In the genomic region with DNA sequence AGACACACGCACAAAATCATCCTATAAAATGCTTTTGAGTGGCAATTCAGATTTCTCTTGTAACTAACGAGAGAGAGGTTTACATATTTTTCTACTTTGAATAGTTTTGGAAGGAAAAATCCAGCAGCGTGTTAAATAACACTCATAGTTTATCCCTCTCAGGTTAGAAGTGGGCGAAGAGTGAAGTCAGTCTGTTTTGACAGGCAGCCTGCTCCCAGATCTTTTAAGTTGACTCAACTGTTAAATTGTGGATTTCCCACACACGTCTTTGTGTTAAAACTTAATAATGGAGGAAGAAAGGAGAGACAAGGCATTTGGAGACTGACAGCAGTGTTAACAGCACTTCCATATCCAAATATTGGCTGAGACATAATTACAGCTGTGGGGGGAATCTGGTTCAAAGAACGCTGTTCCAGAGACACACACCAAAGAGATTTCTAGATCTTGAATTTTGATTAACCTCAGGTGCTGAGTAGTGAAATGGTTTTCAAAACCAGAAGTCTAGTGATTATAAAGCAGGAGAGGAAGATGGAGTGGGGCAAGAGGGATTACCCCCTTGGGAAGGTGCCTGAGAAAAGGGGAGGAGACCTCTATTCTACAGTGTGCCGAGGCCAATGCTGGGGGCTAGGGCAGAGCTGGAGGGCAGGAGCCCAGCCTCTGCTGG, we compare ENCODE assay signal across 8 cellular contexts. TPM values are rescaled to one million over a fixed set of nuclear protein-coding genes. Genes with fewer than 3 reads are reported as not detected.
DNase-seq lines count a peak whose midpoint lies in the region; ATAC-seq, FAIRE-seq and TF ChIP-seq lines count a peak whose summit lies in the region.

No MANE protein-coding gene starts in this region.

- H3K4me3 ChIP-seq in SK-N-SH (ENCODE audit: low read depth in 2 of 2, low read length in 1 of 2) (peak overlapping the region in 1 of 2 experiments; percentile 87; a peak in 3 of 4 replicates), keratinocyte (ENCODE audit: control insufficient read depth in 2 of 3, extremely low read depth in 1 of 3, insufficient read depth in 2 of 3, low read depth in 1 of 3, low read length in 3 of 3) (peak overlapping the region in 1 of 3 experiments; percentile 84), stomach (peak overlapping the region in 3 of 4 donors; percentile 69 to 92 (median 75))

- CTCF ChIA-PET in SK-N-SH (lab: Yijun Ruan, JAX) = interaction anchor here (0.6 to 1.9 kb wide), 8 partner anchors 36 to 295 kb away, joined by 3 to 8 read pairs (median 4); a partner anchor contains a TSS

- ATAC-seq in SK-N-SH treated with all-trans-retinoic acid at 6 μM for 48 hours = no peak
- no peak for ATAC-seq in activated T-helper 17 cell treated with anti-CD3 and anti-CD28 coated beads, Interleukin-2, amount 50 U/mL, for 72 hours (replicated peaks)

- H3K4me2 ChIP-seq in SK-N-SH (peak overlapping the region; percentile 94), keratinocyte (ENCODE audit: control insufficient read depth, extremely low read depth, insufficient read depth, low read depth, low read length) (peak overlapping the region; percentile 99)

- dilution Hi-C loops in keratinocyte (cut with MboI; ENCODE audit: extremely low pct_ligation_motif_present, low sequenced_read_pairs) = no loop called here

- H3K9ac ChIP-seq in SK-N-SH = no peak overlapping the region; the same call in 1 of the 2 replicates
- peak overlapping the region; percentile 93 for H3K9ac ChIP-seq in keratinocyte (ENCODE audit: control insufficient read depth, extremely low read depth, insufficient read depth, low read length)

- TF ChIP-seq RAD21 in SK-N-SH (IDR thresholded peaks at IDR 0.05; ENCODE audit: low read length) = no peak

- H3K9me2 ChIP-seq in SK-N-SH = no peaks in the 10 kb centered on the region

- peak overlapping the region; percentile 98 for H3K4me3 Mint-ChIP-seq in activated T-helper 17 cell treated with anti-CD3 and anti-CD28 coated beads, Interleukin-2, amount 50 U/mL, for 72 hours

- no peaks in the 10 kb centered on the region for H3K27me3 Mint-ChIP-seq in activated T-helper 17 cell treated with anti-CD3 and anti-CD28 coated beads, Interleukin-2, amount 50 U/mL, for 72 hours

- no peaks in the 10 kb centered on the region for H3K9me3 Mint-ChIP-seq in activated T-helper 17 cell treated with anti-CD3 and anti-CD28 coated beads, Interleukin-2, amount 50 U/mL, for 72 hours

- H3K4me1 ChIP-seq in SK-N-SH (ENCODE audit: control insufficient read depth in 1 of 2, insufficient read depth in 2 of 2, low read depth in 1 of 2, low read length in 1 of 2) (peaks cover 39 to 55% of the 10 kb centered on the region in 2 experiments), keratinocyte (ENCODE audit: control insufficient read depth, extremely low read depth, insufficient read depth, low read length) (peaks cover 29% of the 10 kb centered on the region), stomach (peaks cover 59 to 71% (median 69%) of the 10 kb centered on the region in 4 donors)

- H2AFZ ChIP-seq in SK-N-SH (ENCODE audit: low read depth) = no peak overlapping the region
- no peak overlapping the region for H2AFZ ChIP-seq in keratinocyte (ENCODE audit: control insufficient read depth, low read length)

- no peak for TF ChIP-seq CTCF in SK-N-SH (IDR thresholded peaks at IDR 0.05)
- TF ChIP-seq CTCF in keratinocyte (optimal IDR thresholded peaks at IDR 0.05 in 1 of 3, IDR thresholded peaks at IDR 0.05 in 1 of 3, conservative IDR thresholded peaks at IDR 0.05 in 1 of 3; ENCODE audit: extremely low read depth in 1 of 3, insufficient read depth in 2 of 3, low read length in 3 of 3) = no peak
- no peak for TF ChIP-seq CTCF in stomach (IDR thresholded peaks at IDR 0.05)

- peaks cover 13% of the 10 kb centered on the region for H3K9me1 ChIP-seq in keratinocyte (ENCODE audit: control insufficient read depth, extremely low read depth, insufficient read depth, low read length)

- 76% methylated on average over 7 of the region's 7 CpGs for WGBS in SK-N-SH (ENCODE audit: low lambda C conversion rate)
- whole genome bisulfite sequencing in stomach, 5 donors = 41 to 56% (median 55%) methylated on average over 7 of the region's 7 CpGs

- DNase-seq in SK-N-SH (no peak), keratinocyte (ENCODE audit: low read depth, low spot score) (no peak), stomach (no peak), anterior cingulate cortex (lab: John Stamatoyannopoulos, UW) (no peak), NCI-H1092 (lab: John Stamatoyannopoulos, UW) (no peak)
- DNase-seq in stimulated activated CD4-positive, alpha-beta T cell treated with anti-CD3 and anti-CD28 coated beads, Interleukin-15, amount 100 ng/mL, for 24 hours = no peak

- H3K36me3 ChIP-seq in SK-N-SH (replicated peaks in 1 of 2; ENCODE audit: control insufficient read depth in 1 of 2, insufficient read depth in 2 of 2, low read length in 1 of 2) (peaks cover 0 to 7% of the 10 kb centered on the region in 2 experiments), keratinocyte (ENCODE audit: control insufficient read depth in 2 of 2, extremely low read depth in 1 of 2, insufficient read depth in 2 of 2, low read length in 2 of 2) (peaks cover under 1 to 2% of the 10 kb centered on the region in 2 experiments), stomach (no peaks in the 10 kb centered on the region)

- H3K27me3 ChIP-seq in SK-N-SH (ENCODE audit: insufficient read depth) (peaks cover 4% of the 10 kb centered on the region; the same call in 1 of the 2 replicates), keratinocyte (ENCODE audit: control insufficient read depth, extremely low read depth, insufficient read depth, low read length) (peaks cover 10% of the 10 kb centered on the region), stomach (no peaks in the 10 kb centered on the region)

- peaks cover 68% of the 10 kb centered on the region for H3K79me2 ChIP-seq in SK-N-SH (ENCODE audit: insufficient read depth)
- H3K79me2 ChIP-seq in keratinocyte (ENCODE audit: control insufficient read depth, insufficient read depth, low read length) = peaks cover 70% of the 10 kb centered on the region

- peaks cover 63% of the 10 kb centered on the region for H4K20me1 ChIP-seq in SK-N-SH (ENCODE audit: insufficient read depth)
- peaks cover 49% of the 10 kb centered on the region for H4K20me1 ChIP-seq in keratinocyte (ENCODE audit: control insufficient read depth, extremely low read depth, insufficient read depth, low read length)

- H3K27ac ChIP-seq in SK-N-SH (ENCODE audit: low read depth in 2 of 2, low read length in 1 of 2) (peak overlapping the region in 1 of 2 experiments; percentile 93; a peak in 1 of 4 replicates), keratinocyte (ENCODE audit: control insufficient read depth, insufficient read depth, low read length) (no peak overlapping the region), stomach (peak overlapping the region; percentile 62 to 100 (median 98))

- TF ChIP-seq EP300 in SK-N-SH (IDR thresholded peaks at IDR 0.05; ENCODE audit: borderline replicate concordance in 1 of 2, low read depth in 1 of 2, low read length in 1 of 2) (no peak), stomach (IDR thresholded peaks at IDR 0.05) (no peak)

- H3F3A ChIP-seq in SK-N-SH (replicated peaks; ENCODE audit: insufficient read depth) = peaks cover 7% of the 10 kb centered on the region

- TF ChIP-seq POLR2A in stomach (IDR thresholded peaks at IDR 0.05) = no peak

- peaks cover 57% of the 10 kb centered on the region for H3K4me1 Mint-ChIP-seq in activated T-helper 17 cell treated with anti-CD3 and anti-CD28 coated beads, Interleukin-2, amount 50 U/mL, for 72 hours

- POLR2A ChIA-PET in SK-N-SH (lab: Yijun Ruan, JAX) = no interaction called here

- peaks cover 47% of the 10 kb centered on the region for H3K36me3 Mint-ChIP-seq in activated T-helper 17 cell treated with anti-CD3 and anti-CD28 coated beads, Interleukin-2, amount 50 U/mL, for 72 hours (ENCODE audit: low read depth)

- no peaks in the 10 kb centered on the region for H3K9me3 ChIP-seq in SK-N-SH
- H3K9me3 ChIP-seq in keratinocyte (ENCODE audit: control insufficient read depth, low read depth, low read length) = no peaks in the 10 kb centered on the region
- H3K9me3 ChIP-seq in stomach = no peaks in the 10 kb centered on the region

- peak overlapping the region; percentile 96 for H3K27ac Mint-ChIP-seq in activated T-helper 17 cell treated with anti-CD3 and anti-CD28 coated beads, Interleukin-2, amount 50 U/mL, for 72 hours

- intact Hi-C loops in stomach (cut with DNase I; ENCODE audit: low total_unique reads) = no loop called here

- no peak for FAIRE-seq in keratinocyte (lab: Jason Lieb, UNC)

RNA-seq across cellular contexts. Expression of a gene that starts 2.7 kb away (rescaled TPM):
- polyA plus RNA-seq in SK-N-SH (2012; rRNA removed) = 45.9 and 46.8 TPM in 2 replicates
- polyA plus RNA-seq in SK-N-SH (2012; cell fraction: cytosol; rRNA removed) = 34.8 and 47.6 TPM in 2 replicates
- 75.5 and 84.1 TPM in 2 replicates for polyA plus RNA-seq in SK-N-SH (2012; cell fraction: nucleus; rRNA removed)
- 10 to 100 TPM; 64.6 to 85.3 TPM for total RNA-seq in activated T-helper 17 cell treated with anti-CD3 and anti-CD28 coated beads, Interleukin-2, amount 50 U/mL, for 72 hours
- polyA plus RNA-seq in keratinocyte = 41.5 to 67.0 TPM (median 42.1 TPM) in 3 replicates
- polyA plus RNA-seq in keratinocyte (2011; ENCODE audit: low read depth) = 21.7 TPM
- polyA plus RNA-seq in keratinocyte (2011; cell fraction: cytosol; rRNA removed) = 60.1 and 61.0 TPM in 2 replicates
- polyA plus RNA-seq in keratinocyte (2011; cell fraction: nucleus; rRNA removed) = 49.3 and 51.2 TPM in 2 replicates
- polyA plus RNA-seq in keratinocyte (2012; ENCODE audit: low replicate concordance) = 44.0 and 47.9 TPM in 2 replicates
- 52.2 to 83.1 TPM (median 53.9 TPM) in 3 replicates for polyA minus RNA-seq in keratinocyte
- 45.8 TPM for polyA minus RNA-seq in keratinocyte (2011; cell fraction: cytosol; rRNA and poly(A)+ RNA removed)
- polyA minus RNA-seq in keratinocyte (2011; cell fraction: nucleus; rRNA and poly(A)+ RNA removed) = 18.9 and 26.6 TPM in 2 replicates
- 10 to 100 TPM; 22.6 to 78.0 (median 43.9) TPM for total RNA-seq in stomach
- polyA plus RNA-seq in stomach = 10 to 100 TPM; 30.1 to 60.8 (median 55.4) TPM

RNA-seq across cellular contexts. Expression of a gene that starts 52.0 kb away (rescaled TPM):
- 3.6 and 5.8 TPM in 2 replicates for polyA plus RNA-seq in SK-N-SH (2012; rRNA removed)
- polyA plus RNA-seq in SK-N-SH (2012; cell fraction: cytosol; rRNA removed) = 5.1 and 5.5 TPM in 2 replicates
- 3.8 and 6.9 TPM in 2 replicates for polyA plus RNA-seq in SK-N-SH (2012; cell fraction: nucleus; rRNA removed)
- 10 to 100 TPM in 1 of 2 donors, 1 to 10 TPM in 1; 9.3 to 12.3 TPM for total RNA-seq in activated T-helper 17 cell treated with anti-CD3 and anti-CD28 coated beads, Interleukin-2, amount 50 U/mL, for 72 hours
- 9.9 to 15.0 TPM (median 11.8 TPM) in 3 replicates for polyA plus RNA-seq in keratinocyte
- polyA plus RNA-seq in keratinocyte (2011; ENCODE audit: low read depth) = 5.2 TPM
- polyA plus RNA-seq in keratinocyte (2011; cell fraction: cytosol; rRNA removed) = 7.7 and 11.3 TPM in 2 replicates
- 12.3 and 13.7 TPM in 2 replicates for polyA plus RNA-seq in keratinocyte (2011; cell fraction: nucleus; rRNA removed)
- polyA plus RNA-seq in keratinocyte (2012; ENCODE audit: low replicate concordance) = 5.4 and 14.0 TPM in 2 replicates
- 9.4 to 17.9 TPM (median 14.7 TPM) in 3 replicates for polyA minus RNA-seq in keratinocyte
- 15.3 TPM for polyA minus RNA-seq in keratinocyte (2011; cell fraction: cytosol; rRNA and poly(A)+ RNA removed)
- 13.9 and 24.7 TPM in 2 replicates for polyA minus RNA-seq in keratinocyte (2011; cell fraction: nucleus; rRNA and poly(A)+ RNA removed)
- total RNA-seq in stomach = 10 to 100 TPM in 1 of 5 donors, 1 to 10 TPM in 3, not detected in 1; 1.2 to 21.9 (median 4.7) TPM
- polyA plus RNA-seq in stomach = 1 to 10 TPM; 1.5 to 3.2 (median 2.1) TPM
